8 cellular contexts compared by ENCODE assay signal in the genomic region with DNA sequence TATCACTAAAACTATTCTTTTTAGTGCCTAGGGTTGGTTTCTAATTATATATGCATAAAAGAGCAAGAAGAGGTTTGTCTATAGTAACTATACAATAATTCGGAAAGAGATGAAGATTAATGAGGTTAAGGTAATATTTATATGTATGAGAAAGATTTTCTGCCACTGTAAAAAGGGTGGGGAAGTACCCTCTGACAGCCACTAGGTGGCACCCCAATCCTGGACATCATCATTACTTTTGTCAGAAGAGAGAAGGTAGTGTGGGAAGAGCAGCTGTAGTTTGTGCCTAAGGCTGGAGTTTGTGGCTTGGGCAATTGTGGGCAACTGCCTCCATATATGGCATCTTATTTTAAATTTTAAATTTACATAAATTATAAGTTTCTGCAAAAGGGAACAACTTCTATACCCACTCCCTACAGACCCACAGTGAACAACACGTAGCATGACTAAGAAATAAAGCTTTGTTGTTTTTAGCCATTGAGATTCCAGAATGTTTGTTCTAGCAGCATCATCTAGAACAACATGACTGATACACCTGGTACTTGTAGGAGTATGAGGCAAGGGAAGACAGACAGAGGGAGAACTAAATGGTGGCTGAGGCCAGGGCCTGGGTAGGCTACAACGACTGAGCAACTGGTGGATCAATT. TPM values are rescaled to one million over a fixed set of nuclear protein-coding genes. Genes with fewer than 3 reads are reported as not detected.
DNase-seq lines count a peak whose midpoint lies in the region; ATAC-seq and TF ChIP-seq lines count a peak whose summit lies in the region.

No MANE protein-coding gene starts in this region.

- H3K36me3 ChIP-seq in KMS-11 (ENCODE audit: insufficient read depth) (no peaks in the 10 kb centered on the region), Peyer's patch (peaks cover 0 to 16% (median 0%) of the 10 kb centered on the region in 3 donors), neutrophil (peaks cover 18% of the 10 kb centered on the region), thoracic aorta (peaks cover 9% of the 10 kb centered on the region)

- no peaks in the 10 kb centered on the region for H3K9me3 Mint-ChIP-seq in activated T-cell treated with anti-CD3 and anti-CD28 coated beads, Interleukin-2, amount 50 U/mL, for 72 hours

- H3K27ac ChIP-seq in KMS-11 (peak overlapping the region; percentile 69; the same call in 1 of the 2 replicates), Peyer's patch (no peak overlapping the region), neutrophil (no peak overlapping the region), thoracic aorta (no peak overlapping the region)

- no peaks in the 10 kb centered on the region for H3K27me3 Mint-ChIP-seq in activated T-cell treated with anti-CD3 and anti-CD28 coated beads, Interleukin-2, amount 50 U/mL, for 72 hours (ENCODE audit: low read depth)

- H3K27me3 ChIP-seq in KMS-11 (ENCODE audit: insufficient read depth, low read depth) (no peaks in the 10 kb centered on the region), Peyer's patch (no peaks in the 10 kb centered on the region), neutrophil (no peaks in the 10 kb centered on the region), thoracic aorta (replicated peaks; ENCODE audit: insufficient read depth) (no peaks in the 10 kb centered on the region)

- H3K27ac Mint-ChIP-seq in activated T-cell treated with anti-CD3 and anti-CD28 coated beads, Interleukin-2, amount 50 U/mL, for 72 hours: peak overlapping the region; percentile 56

- H3K4me1 ChIP-seq in KMS-11 (ENCODE audit: low read depth, poor library complexity, severe bottlenecking): peaks cover 64% of the 10 kb centered on the region
- H3K4me1 ChIP-seq in Peyer's patch: no peaks in the 10 kb centered on the region
- peaks cover 22 to 38% of the 10 kb centered on the region in 2 experiments for H3K4me1 ChIP-seq in neutrophil (ENCODE audit: control insufficient read depth in 1 of 2, insufficient read depth in 1 of 2, low read depth in 1 of 2, low read length in 1 of 2)
- no peaks in the 10 kb centered on the region for H3K4me1 ChIP-seq in thoracic aorta (ENCODE audit: control insufficient read depth in 1 of 2, low read depth in 2 of 2)

- no peaks in the 10 kb centered on the region for H3K79me2 ChIP-seq in KMS-11 (ENCODE audit: insufficient read depth, low read depth)

- H3K4me3 ChIP-seq in KMS-11 (IDR thresholded peaks at IDR 0.05; ENCODE audit: insufficient read depth, low read depth, low read length) (no peak overlapping the region), Peyer's patch (no peak overlapping the region), neutrophil (ENCODE audit: low read depth in 1 of 2, low read length in 1 of 2) (no peak overlapping the region), thoracic aorta (no peak overlapping the region)

- H2AFZ ChIP-seq in KMS-11 (ENCODE audit: low read depth): no peak overlapping the region

- peaks cover 4 to 14% of the 10 kb centered on the region in 2 donors for H3K36me3 Mint-ChIP-seq in activated T-cell treated with anti-CD3 and anti-CD28 coated beads, Interleukin-2, amount 50 U/mL, for 72 hours (ENCODE audit: insufficient read depth in 2 of 2)

- no peak for TF ChIP-seq POLR2A in Peyer's patch (IDR thresholded peaks at IDR 0.05)

- no peak overlapping the region for H3K4me3 Mint-ChIP-seq in activated T-cell treated with anti-CD3 and anti-CD28 coated beads, Interleukin-2, amount 50 U/mL, for 72 hours

- H3K9me3 ChIP-seq in Peyer's patch (no peaks in the 10 kb centered on the region), neutrophil (no peaks in the 10 kb centered on the region), thoracic aorta (no peaks in the 10 kb centered on the region)

- TF ChIP-seq CTCF in KMS-11 (conservative IDR thresholded peaks at IDR 0.05; ENCODE audit: low read depth, low read length) (peak; percentile 87), Peyer's patch (IDR thresholded peaks at IDR 0.05) (peak; percentile 89 to 98 (median 94)), neutrophil (IDR thresholded peaks at IDR 0.05) (peak; percentile 96), thoracic aorta (IDR thresholded peaks at IDR 0.05) (peak; percentile 94)

- no peak overlapping the region for H3K9ac ChIP-seq in KMS-11

- DNase-seq in Caki2 (ENCODE audit: low read depth): peak; percentile 52
- peak in 2 of 3 donors; percentile 59 to 81 for DNase-seq in Peyer's patch
- DNase-seq in activated T-cell treated with anti-CD3 and anti-CD28 coated beads, Interleukin-2, amount 50 U/mL, for 72 hours: peak; percentile 59 to 71
- DNase-seq in fibroblast of peridontal ligament (ENCODE audit: extremely low read depth): peak; percentile 82
- no peak for DNase-seq in thoracic aorta (ENCODE audit: low spot score)

- no peaks in the 10 kb centered on the region for H4K20me1 ChIP-seq in KMS-11 (ENCODE audit: insufficient read depth)

- H3K4me2 ChIP-seq in KMS-11: peak overlapping the region; percentile 77; the same call in 1 of the 2 replicates

- ATAC-seq in GM21447 (IDR thresholded peaks at IDR 0.05; ENCODE audit: unreplicated experiment): peak; percentile 85
- ATAC-seq in activated T-cell treated with anti-CD3 and anti-CD28 coated beads, Interleukin-2, amount 50 U/mL, for 72 hours (replicated peaks in 1 of 2): peak; percentile 80 to 82
- ATAC-seq in thoracic aorta (ENCODE audit: insufficient number of reproducible peaks, low FRiP score, low read depth): peak; percentile 40

- peaks cover 13% of the 10 kb centered on the region for H3K4me1 Mint-ChIP-seq in activated T-cell treated with anti-CD3 and anti-CD28 coated beads, Interleukin-2, amount 50 U/mL, for 72 hours (ENCODE audit: low read depth)

- in situ Hi-C loops in Caki2 (cut with HindIII; ENCODE audit: low pct_unique_long_range_greater_than_20kb, low sequenced_read_pairs): no loop called here

RNA-seq across cellular contexts. Expression of a gene that starts 34.4 kb away (rescaled TPM):
- not detected in 2 replicates for total RNA-seq in Caki2 (2014; rRNA removed; shearing (Covaris generic); ENCODE audit: low replicate concordance)
- total RNA-seq in Peyer's patch (not detected), thoracic aorta (not detected)
- total RNA-seq in activated T-cell treated with anti-CD3 and anti-CD28 coated beads, Interleukin-2, amount 50 U/mL, for 72 hours: under 1 TPM; 0.30 to 0.91 TPM

RNA-seq across cellular contexts. Expression of a gene that starts 57.1 kb away (rescaled TPM):
- 13.6 and 19.5 TPM in 2 replicates for total RNA-seq in Caki2 (2014; rRNA removed; shearing (Covaris generic); ENCODE audit: low replicate concordance)
- total RNA-seq in Peyer's patch (10 to 100 TPM; 27.1 to 91.6 (median 31.3) TPM), thoracic aorta (10 to 100 TPM; 24.0 to 28.3 TPM)
- 10 to 100 TPM; 32.3 to 44.3 TPM for total RNA-seq in activated T-cell treated with anti-CD3 and anti-CD28 coated beads, Interleukin-2, amount 50 U/mL, for 72 hours
